34 cellular contexts compared by ENCODE assay signal in the genomic region with DNA sequence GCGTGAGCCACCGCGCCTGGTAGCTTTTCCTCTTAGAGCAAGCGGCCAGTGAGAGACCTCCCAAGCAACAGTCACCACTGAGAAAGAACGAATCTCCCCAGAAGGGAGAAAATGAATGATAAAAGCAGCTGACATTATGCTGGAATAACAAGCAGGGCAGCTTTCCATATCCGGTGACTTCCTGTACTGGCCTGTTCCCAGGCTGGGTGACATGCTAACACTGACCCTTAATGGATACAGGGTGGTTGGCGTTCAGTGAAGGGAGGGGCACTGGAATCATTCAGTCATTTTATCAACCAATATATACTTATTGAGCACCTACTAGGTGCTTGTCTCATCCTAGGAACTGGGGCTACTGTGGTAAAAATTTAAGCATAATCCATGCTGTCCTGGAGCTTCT.
"Had no signal": no experiment of that assay in that cellular context is flagged by ENCODE, and none has a peak within 500 bp of the region (broad histone marks: within the 10 kb centered on the region; RNA-seq: fewer than 3 reads in every experiment).

No MANE protein-coding gene starts in this region.

- H3K9me3 ChIP-seq: MG63 had no signal

- H3K36me3 ChIP-seq: MG63 had no signal

- H3K4me2 ChIP-seq: KMS-11 had no signal

- H3K4me3 ChIP-seq: MG63 had no signal

- H3K27me3 ChIP-seq: MG63 had no signal

- H3K27ac ChIP-seq: KMS-11 had no signal

- DNase-seq: Karpas-422, Kasumi-1, MG63, MM.1S, MV-4-11, NCI-H1048, NCI-H1092, NCI-H1092 treated with DMSO at 0.1 percent for 48 hours, NCI-H1105, NCI-H1105 treated with DMSO at 0.1 percent for 48 hours, NCI-H1417, NCI-H1417 treated with DMSO at 0.1 percent for 48 hours, NCI-H1436, NCI-H1436 treated with DMSO at 0.1 percent for 48 hours, NCI-H146, NCI-H1694, NCI-H1694 treated with DMSO at 0.1 percent for 48 hours, NCI-H187, NCI-H187 treated with DMSO at 0.1 percent for 48 hours, NCI-H1930, NCI-H2029, NCI-H2029 treated with DMSO at 0.1 percent for 48 hours, NCI-H2081, NCI-H2081 treated with DMSO at 0.1 percent for 48 hours, NCI-H2107, NCI-H2171, NCI-H2171 treated with DMSO at 0.1 percent for 48 hours, NCI-H2227 treated with DMSO at 0.1 percent for 48 hours, NCI-H226, NCI-H345, NCI-H446, NCI-H446 treated with DMSO at 0.1 percent for 48 hours, NCI-H510A had no signal

- H3K9ac ChIP-seq: KMS-11 had no signal
